Comparison of ENCODE assay signal across 8 cellular contexts in genomic region chr17:37791434-37791833, GRCh38. TPM values are rescaled to one million over a fixed set of nuclear protein-coding genes. Genes with fewer than 3 reads are reported as not detected.
DNase-seq lines count a peak whose midpoint lies in the region; ATAC-seq and TF ChIP-seq lines count a peak whose summit lies in the region.

No MANE protein-coding gene starts in this region.

- no peak overlapping the region for H3K4ac ChIP-seq in H9 (ENCODE audit: low read depth, low read length)

- no peak overlapping the region for H2BK5ac ChIP-seq in H9 (ENCODE audit: insufficient read length, low read length)

- no peak overlapping the region for H3K18ac ChIP-seq in H9 (ENCODE audit: insufficient read length, low read depth, low read length)

- no peak overlapping the region for H2BK120ac ChIP-seq in H9 (ENCODE audit: low read depth, low read length, poor library complexity, severe bottlenecking)

- no peak overlapping the region for H3K27ac Mint-ChIP-seq in H9

- no peak overlapping the region for H3K4me2 ChIP-seq in H9 (ENCODE audit: insufficient read depth, insufficient read length, low read length)
- H3K4me2 ChIP-seq in parathyroid adenoma (ENCODE audit: low read length) = no peak overlapping the region

- H3K4me1 Mint-ChIP-seq in H9 = peaks cover 13 to 14% of the 10 kb centered on the region in 2 experiments; a peak in 3 of 4 replicates

- H3K27me3 ChIP-seq in H9 (ENCODE audit: insufficient read depth, low read length) = no peaks in the 10 kb centered on the region
- no peaks in the 10 kb centered on the region for H3K27me3 ChIP-seq in parathyroid adenoma (ENCODE audit: control insufficient read depth, insufficient read depth, low read length)

- H2BK15ac ChIP-seq in H9 (ENCODE audit: low read depth, low read length) = no peak overlapping the region

- no peaks in the 10 kb centered on the region for H3K23me2 ChIP-seq in H9 (ENCODE audit: insufficient read length, low read depth, low read length, poor library complexity, severe bottlenecking)

- TF ChIP-seq CTCF in H9 (conservative IDR thresholded peaks at IDR 0.05) = peak; percentile 80
- TF ChIP-seq CTCF in parathyroid adenoma (IDR thresholded peaks at IDR 0.05) = peak; percentile 24

- H4K20me1 ChIP-seq in H9 (ENCODE audit: control insufficient read depth, insufficient read depth, insufficient read length) = no peaks in the 10 kb centered on the region

- no peaks in the 10 kb centered on the region for H3K27me3 Mint-ChIP-seq in H9 (ENCODE audit: low read depth)

- no peak overlapping the region for H3K23ac ChIP-seq in H9 (ENCODE audit: insufficient read length, low read depth, low read length)

- H3K9ac ChIP-seq in H9 (ENCODE audit: extremely low read depth, insufficient read length, low read length) = no peak overlapping the region
- H3K9ac ChIP-seq in parathyroid adenoma = no peak overlapping the region

- no peak overlapping the region for H2AFZ ChIP-seq in H9 (ENCODE audit: low read length)
- H2AFZ ChIP-seq in parathyroid adenoma = no peak overlapping the region

- no peaks in the 10 kb centered on the region for H3K36me3 ChIP-seq in parathyroid adenoma (ENCODE audit: control insufficient read depth, insufficient read depth, low read length)

- no CpG with 5 or more reads among the region's 8 CpGs for WGBS in H9 (ENCODE audit: extremely low coverage, insufficient read length, low lambda C conversion rate)

- H2AK5ac ChIP-seq in H9 (ENCODE audit: insufficient read length, low read length) = no peak overlapping the region

- ATAC-seq in GM21381 (IDR thresholded peaks at IDR 0.05; ENCODE audit: unreplicated experiment) (no peak), GM21526 (IDR thresholded peaks at IDR 0.05; ENCODE audit: low FRiP score, unreplicated experiment) (no peak)

- H3K4me3 ChIP-seq in parathyroid adenoma (ENCODE audit: low read depth, low read length) = no peak overlapping the region

- no peak overlapping the region for H4K91ac ChIP-seq in H9 (ENCODE audit: insufficient read length, low read depth, low read length)

- no peaks in the 10 kb centered on the region for H3K79me2 ChIP-seq in H9 (ENCODE audit: insufficient read depth, low read length)
- no peaks in the 10 kb centered on the region for H3K79me2 ChIP-seq in parathyroid adenoma

- H3K9me3 ChIP-seq in H9 (ENCODE audit: control insufficient read depth, low read depth, low read length) = no peaks in the 10 kb centered on the region
- no peaks in the 10 kb centered on the region for H3K9me3 ChIP-seq in parathyroid adenoma (ENCODE audit: control insufficient read depth, low read length)

- H2BK12ac ChIP-seq in H9 (ENCODE audit: insufficient read length, low read depth, low read length) = no peak overlapping the region

- no peaks in the 10 kb centered on the region for H3K9me3 Mint-ChIP-seq in H9

- in situ Hi-C loops in SK-MEL-5 (cut with HindIII; ENCODE audit: low pct_unique_long_range_greater_than_20kb, low sequenced_read_pairs) = no loop called here

- no peak overlapping the region for H3K4me3 Mint-ChIP-seq in H9

- no peak overlapping the region for H4K5ac ChIP-seq in H9 (ENCODE audit: insufficient read length, low read depth, low read length)

- H3K36me3 Mint-ChIP-seq in H9 (ENCODE audit: insufficient read depth in 1 of 3, low read depth in 3 of 3) = no peaks in the 10 kb centered on the region

- H3K79me1 ChIP-seq in H9 (ENCODE audit: insufficient read depth, low read depth, low read length, poor library complexity, severe bottlenecking) = no peaks in the 10 kb centered on the region

- no peak overlapping the region for H4K8ac ChIP-seq in H9 (replicated peaks; ENCODE audit: insufficient read length, low read depth, low read length)

- H3K4me1 ChIP-seq in H9 (ENCODE audit: insufficient read depth, low read length) (no peaks in the 10 kb centered on the region), parathyroid adenoma (no peaks in the 10 kb centered on the region)

- no peak overlapping the region for H3K14ac ChIP-seq in H9 (ENCODE audit: insufficient read depth, low read length)

- H3K56ac ChIP-seq in H9 (ENCODE audit: insufficient read length, low read depth, low read length) = no peak overlapping the region

- no peak overlapping the region for H2BK20ac ChIP-seq in H9 (ENCODE audit: low read depth, low read length, poor library complexity, severe bottlenecking)

- peak; percentile 24 for DNase-seq in CMK (ENCODE audit: low read depth)
- DNase-seq in H9 = peak; percentile 46
- DNase-seq in SK-MEL-5 (ENCODE audit: low read depth, low spot score) = peak; percentile 82
- peak; percentile 45 for DNase-seq in ecto neural progenitor cell (ENCODE audit: low spot score)
- DNase-seq in COLO829 (ENCODE audit: low spot score) = no peak

- H3T11ph ChIP-seq in H9 (ENCODE audit: low read length) = no peak overlapping the region

- H3K27ac ChIP-seq in H9 (ENCODE audit: insufficient read length, low read depth, low read length) = no peak overlapping the region
- no peak overlapping the region for H3K27ac ChIP-seq in parathyroid adenoma

RNA-seq across cellular contexts. Expression of gene HNF1B, which starts 46.6 kb away (rescaled TPM):
- total RNA-seq in H9 (2021) = not detected in 2 replicates
- total RNA-seq in SK-MEL-5 (2014; rRNA removed; shearing (Covaris generic)) = not detected in 2 replicates
- not detected in 2 replicates for polyA plus RNA-seq in SK-MEL-5 (2015; cell fraction: cytosol; rRNA removed)
- polyA plus RNA-seq in SK-MEL-5 (2015; cell fraction: nucleus; rRNA removed) = not detected in 2 replicates
